ENCODE assay signal across 9 cellular contexts in genomic region chr17:59621771-59622170, GRCh38. TPM values are rescaled to one million over a fixed set of nuclear protein-coding genes. Genes with fewer than 3 reads are reported as not detected.
DNase-seq lines count a peak whose midpoint lies in the region; ATAC-seq, FAIRE-seq and TF ChIP-seq lines count a peak whose summit lies in the region.
"Had no signal": no experiment of that assay in that cellular context is flagged by ENCODE, and none has a peak within 500 bp of the region (broad histone marks: within the 10 kb centered on the region; RNA-seq: fewer than 3 reads in every experiment).

No MANE protein-coding gene starts in this region.

- H3K27ac Mint-ChIP-seq in astrocyte (ENCODE audit: unreplicated experiment): peak overlapping the region; percentile 75
- H3K27ac Mint-ChIP-seq in memory B cell: peak overlapping the region; percentile 97

- TF ChIP-seq CTCF in A549 (IDR thresholded peaks at IDR 0.05) (no peak), HEK293 (tag by site-specific recombination; IDR thresholded peaks at IDR 0.05) (no peak), astrocyte (IDR thresholded peaks at IDR 0.05; ENCODE audit: insufficient read depth, low read depth, low read length) (no peak), body of pancreas (IDR thresholded peaks at IDR 0.05) (no peak)

- POLR2A ChIA-PET in A549 (lab: Yijun Ruan, JAX) (no interaction called here), HEK293 (lab: Yijun Ruan, JAX) (interaction anchor here (1.3 to 1.5 kb wide), 2 partner anchors 85 to 343 kb away, joined by 3 read pairs; partner anchors contain the start of genes PTRH2, RNFT1 and VMP1)

- TF ChIP-seq RAD21 in A549 (conservative IDR thresholded peaks at IDR 0.05 in 1 of 2, IDR thresholded peaks at IDR 0.05 in 1 of 2): no peak

- peaks cover 62% of the 10 kb centered on the region for H4K20me1 ChIP-seq in astrocyte (ENCODE audit: insufficient read depth, low read length)

- H3K79me2 ChIP-seq in astrocyte (ENCODE audit: insufficient read depth, low read length): peaks cover 80% of the 10 kb centered on the region

- H3K27me3 ChIP-seq in astrocyte (ENCODE audit: insufficient read depth, low read length) (no peaks in the 10 kb centered on the region), body of pancreas (no peaks in the 10 kb centered on the region)

- H2AFZ ChIP-seq in astrocyte (ENCODE audit: low read depth, low read length): no peak overlapping the region

- H3K4me2 ChIP-seq in A549 (peak overlapping the region; percentile 87), astrocyte (ENCODE audit: low read length) (peak overlapping the region; percentile 90)

- peak overlapping the region in 1 of 2 experiments; percentile 29; a peak in 1 of 6 replicates for H3K27ac ChIP-seq in A549
- no peak overlapping the region for H3K27ac ChIP-seq in HEK293 (ENCODE audit: extremely low read depth, low read depth, low read length)
- no peak overlapping the region for H3K27ac ChIP-seq in astrocyte (ENCODE audit: low read depth, low read length)
- peak overlapping the region in 1 of 4 donors; percentile 92 for H3K27ac ChIP-seq in body of pancreas

- H3K36me3 Mint-ChIP-seq in astrocyte (ENCODE audit: low read depth, unreplicated experiment) (no peaks in the 10 kb centered on the region), memory B cell (no peaks in the 10 kb centered on the region)

- TF ChIP-seq EP300 in A549 (IDR thresholded peaks at IDR 0.05): no peak

- CTCF ChIA-PET in A549 (lab: Yijun Ruan, JAX) (interaction anchor here (1.3 kb wide), 1 partner anchor 311 kb away, joined by 3 read pairs; no protein-coding TSS in a partner anchor), HEK293 (lab: Yijun Ruan, JAX) (interaction anchor here (0.6 to 1.2 kb wide), 5 partner anchors 13 to 190 kb away, joined by 3 to 4 read pairs (median 3); no protein-coding TSS in a partner anchor)

- H3K9me3 ChIP-seq in A549 (no peaks in the 10 kb centered on the region), HEK293 (ENCODE audit: control insufficient read depth, insufficient read depth, low read depth, low read length) (no peaks in the 10 kb centered on the region), astrocyte (ENCODE audit: insufficient read depth, low read depth, low read length) (no peaks in the 10 kb centered on the region), body of pancreas (no peaks in the 10 kb centered on the region)

- peaks cover 35% of the 10 kb centered on the region for H3K4me1 Mint-ChIP-seq in astrocyte (ENCODE audit: low read depth, unreplicated experiment)
- H3K4me1 Mint-ChIP-seq in memory B cell: peaks cover 27% of the 10 kb centered on the region

- WGBS in A549 (ENCODE audit: missing lambda C conversion rate): 21% methylated on average over 4 of the region's 4 CpGs
- WGBS in body of pancreas, 2 donors: 11% methylated on average over 4 of the region's 4 CpGs

- ATAC-seq in A549: no peak
- no peak for ATAC-seq in memory B cell (ENCODE audit: low read depth)
- ATAC-seq in HG03457 (IDR thresholded peaks at IDR 0.05; ENCODE audit: unreplicated experiment): no peak
- ATAC-seq in body of pancreas: no peak
- ATAC-seq in sciatic nerve: no peak
- ATAC-seq in HG03196 (IDR thresholded peaks at IDR 0.05; ENCODE audit: unreplicated experiment): no peak

- peaks cover 59% of the 10 kb centered on the region for H3K4me1 ChIP-seq in A549
- H3K4me1 ChIP-seq in HEK293 (ENCODE audit: control insufficient read depth, insufficient read depth, low read length): peaks cover 12% of the 10 kb centered on the region
- peaks cover 25% of the 10 kb centered on the region for H3K4me1 ChIP-seq in astrocyte (ENCODE audit: insufficient read depth, low read length)
- H3K4me1 ChIP-seq in body of pancreas: peaks cover 66% of the 10 kb centered on the region

- intact Hi-C loops in body of pancreas (cut with DNase I) (no loop called here), sciatic nerve (cut with DNase I) (no loop called here)

- peak overlapping the region; percentile 93 for H3K4me3 ChIP-seq in A549
- H3K4me3 ChIP-seq in HEK293 (ENCODE audit: low read depth, low read length): peak overlapping the region; percentile 3
- peak overlapping the region; percentile 77 for H3K4me3 ChIP-seq in astrocyte (ENCODE audit: insufficient read depth, low read depth, low read length)
- H3K4me3 ChIP-seq in body of pancreas: no peak overlapping the region

- DNase-seq in A549 (ENCODE audit: low read depth in 1 of 2, low spot score in 1 of 2) (no peak), astrocyte (ENCODE audit: low read depth) (no peak), memory B cell (ENCODE audit: low spot score in 2 of 2) (no peak), body of pancreas (no peak), sciatic nerve (ENCODE audit: low spot score) (no peak)
- DNase-seq: dermis blood vessel endothelial cell had no signal

- H3K27me3 Mint-ChIP-seq in astrocyte (ENCODE audit: low read depth, unreplicated experiment) (no peaks in the 10 kb centered on the region), memory B cell (no peaks in the 10 kb centered on the region)

- FAIRE-seq in A549 (lab: Jason Lieb, UNC) (no peak), astrocyte (lab: Jason Lieb, UNC) (no peak)

- H3K4me3 Mint-ChIP-seq in astrocyte (ENCODE audit: unreplicated experiment) (peak overlapping the region; percentile 97), memory B cell (peak overlapping the region; percentile 43)

- H3K9ac ChIP-seq in astrocyte (ENCODE audit: low read length): peak overlapping the region; percentile 99

- TF ChIP-seq POLR2A in A549 (IDR thresholded peaks at IDR 0.05; ENCODE audit: low read length): no peak
- no peak for TF ChIP-seq POLR2A in body of pancreas (IDR thresholded peaks at IDR 0.05)

- H3K9me3 Mint-ChIP-seq in astrocyte (ENCODE audit: unreplicated experiment) (no peaks in the 10 kb centered on the region), memory B cell (no peaks in the 10 kb centered on the region)

- H3K36me3 ChIP-seq in HEK293 (ENCODE audit: control insufficient read depth in 2 of 2, insufficient read depth in 1 of 2, low read length in 2 of 2): peaks cover 0 to 19% of the 10 kb centered on the region in 2 experiments; a peak in 2 of 3 replicates
- H3K36me3 ChIP-seq in astrocyte (ENCODE audit: insufficient read depth, low read length): no peaks in the 10 kb centered on the region
- H3K36me3 ChIP-seq in body of pancreas (replicated peaks in 1 of 2; ENCODE audit: insufficient read depth in 1 of 2, low read depth in 2 of 2): no peaks in the 10 kb centered on the region

TF ChIP-seq in A549, 52 proteins besides CTCF, POLR2A, EP300 and RAD21:
- TF ChIP-seq SREBF2 (IDR thresholded peaks at IDR 0.05) (no peak), HOXA7 (CRISPR knock-in tag; IDR thresholded peaks at IDR 0.05) (peak; percentile 84; the same call in 1 of the 2 replicates), RARB (CRISPR knock-in tag; IDR thresholded peaks at IDR 0.05) (no peak), PHF8 (IDR thresholded peaks at IDR 0.05; ENCODE audit: borderline replicate concordance, low read depth) (no peak), RCOR1 (IDR thresholded peaks at IDR 0.05; ENCODE audit: low read depth, low read length) (no peak), MAFK (IDR thresholded peaks at IDR 0.05; ENCODE audit: partially characterized antibody) (no peak)

TF ChIP-seq in HEK293, 187 proteins besides CTCF, POLR2A, EP300 and RAD21 (continues in another document):
- TF ChIP-seq SP7 (tag by site-specific recombination; IDR thresholded peaks at IDR 0.05) (no peak), ZFHX2 (tag by site-specific recombination; conservative IDR thresholded peaks at IDR 0.05) (no peak), ZBTB20 (tag by site-specific recombination; IDR thresholded peaks at IDR 0.05) (no peak), ZNF121 (tag by site-specific recombination; IDR thresholded peaks at IDR 0.05) (no peak), ZNF704 (tag by site-specific recombination; IDR thresholded peaks at IDR 0.05) (no peak), ZNF324 (tag by site-specific recombination; IDR thresholded peaks at IDR 0.05) (no peak), ZNF223 (tag by site-specific recombination; IDR thresholded peaks at IDR 0.05) (no peak), ZSCAN16 (tag by site-specific recombination; IDR thresholded peaks at IDR 0.05) (no peak), TCF7L2 (IDR thresholded peaks at IDR 0.05; ENCODE audit: borderline replicate concordance, low read depth, low read length) (no peak), ZNF670 (tag by site-specific recombination; IDR thresholded peaks at IDR 0.05; ENCODE audit: low read depth) (no peak), ZNF548 (tag by site-specific recombination; IDR thresholded peaks at IDR 0.05) (no peak), ZBTB48 (tag by site-specific recombination; IDR thresholded peaks at IDR 0.05) (no peak), ZNF140 (tag by site-specific recombination; IDR thresholded peaks at IDR 0.05) (no peak)

RNA-seq across cellular contexts. Expression of gene CLTC, which starts 2.1 kb away (rescaled TPM):
- polyA plus RNA-seq in A549 (2011; rRNA removed): 360 and 376 TPM in 2 replicates
- 93.7 and 99.5 TPM in 2 replicates for polyA plus RNA-seq in A549 (2012; cell fraction: cytosol; rRNA removed)
- polyA plus RNA-seq in A549 (2012; cell fraction: nucleus; rRNA removed): 191 and 272 TPM in 2 replicates
- polyA plus RNA-seq in A549 (2017; fragmentation: RNase III; extraction: RNeasy Plus Mini Kit Qiagen cat#74134 plus additional on column Dnase treatment): 182 to 185 TPM (median 183 TPM) in 3 replicates
- polyA minus RNA-seq in A549 (2011; rRNA and poly(A)+ RNA removed): 712 and 826 TPM in 2 replicates
- total RNA-seq in astrocyte: 381 and 391 TPM in 2 replicates
- total RNA-seq in body of pancreas: 100 to 1,000 TPM in 1 of 2 donors, 10 to 100 TPM in 1; 78.1 to 112 TPM
- total RNA-seq in sciatic nerve: 213 TPM

RNA-seq across cellular contexts. Expression of gene DHX40, which starts 56.4 kb away (rescaled TPM):
- 87.4 and 109 TPM in 2 replicates for polyA plus RNA-seq in A549 (2011; rRNA removed)
- polyA plus RNA-seq in A549 (2012; cell fraction: cytosol; rRNA removed): 17.9 and 19.0 TPM in 2 replicates
- 9.8 and 13.5 TPM in 2 replicates for polyA plus RNA-seq in A549 (2012; cell fraction: nucleus; rRNA removed)
- polyA plus RNA-seq in A549 (2017; fragmentation: RNase III; extraction: RNeasy Plus Mini Kit Qiagen cat#74134 plus additional on column Dnase treatment): 54.7 to 59.3 TPM (median 55.8 TPM) in 3 replicates
- 33.1 and 34.7 TPM in 2 replicates for polyA minus RNA-seq in A549 (2011; rRNA and poly(A)+ RNA removed)
- 29.8 and 31.0 TPM in 2 replicates for total RNA-seq in astrocyte
- total RNA-seq in body of pancreas: 10 to 100 TPM; 18.7 to 26.0 TPM
- total RNA-seq in sciatic nerve: 34.7 TPM

Comparison
In these comparisons a context has a peak if more than half of its experiments do, and no peak if none do; other contexts are left out.
1. H3K4me3 ChIP-seq: peak in A549 (single experiment), HEK293 (single experiment) and astrocyte (single experiment); none in body of pancreas (0 of 2).
2. Of the 5 proteins assayed by ChIP-seq in both HEK293 and A549: peak only in HEK293: none; only in A549: HOXA7; in both: none; in neither: 4.